ENCODE assay signal across 8 cellular contexts in the genomic region with DNA sequence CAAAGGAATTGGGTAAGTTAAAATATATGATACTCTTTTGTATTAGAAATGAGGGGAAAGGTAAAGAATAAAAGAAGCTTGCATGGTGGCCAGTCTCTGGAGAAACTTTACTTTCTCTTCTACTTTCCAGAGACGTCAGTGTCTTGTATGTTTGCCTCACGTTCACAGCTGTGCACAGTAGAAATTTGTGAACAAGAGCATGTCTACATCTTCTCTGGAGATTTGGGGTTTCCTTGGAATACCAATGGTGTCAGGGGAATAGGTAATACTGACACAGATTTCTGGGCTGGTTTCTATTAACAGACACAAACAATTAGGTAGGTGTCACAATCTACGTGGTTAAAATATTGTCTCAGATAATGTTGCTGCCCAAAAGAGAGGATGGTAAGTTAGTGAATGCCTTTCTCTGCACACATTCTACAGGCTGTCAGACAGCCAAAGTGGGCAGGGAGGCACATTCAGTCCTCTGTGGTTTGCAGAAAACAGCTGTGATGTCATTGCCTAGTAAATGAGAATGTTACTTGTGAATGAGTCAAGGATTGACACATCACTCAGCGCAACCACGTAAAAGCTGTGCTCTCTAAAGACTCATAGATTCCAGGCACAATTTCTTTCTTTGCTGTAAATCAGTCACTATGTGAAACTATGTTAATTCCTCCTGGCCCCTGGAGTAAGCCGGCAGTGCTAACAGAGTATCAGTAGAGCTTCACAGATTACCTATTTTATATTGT.
DNase-seq lines count a peak whose midpoint lies in the region; ATAC-seq, FAIRE-seq and TF ChIP-seq lines count a peak whose summit lies in the region.

No MANE protein-coding gene starts in this region.

- H3K4me3 ChIP-seq in OCI-LY1 (ENCODE audit: low read depth, low read length, poor library complexity, severe bottlenecking) (no peak overlapping the region), brain microvascular endothelial cell (ENCODE audit: low read depth, low read length) (no peak overlapping the region), pancreas (no peak overlapping the region), MM.1S (ENCODE audit: low read length) (no peak overlapping the region)

- H3F3A ChIP-seq in OCI-LY1 (ENCODE audit: insufficient read depth, low read length) (no peaks in the 10 kb centered on the region), MM.1S (ENCODE audit: insufficient read depth, low read length) (no peaks in the 10 kb centered on the region)

- H3K27me3 ChIP-seq in OCI-LY1 (ENCODE audit: insufficient read depth, low read length) (no peaks in the 10 kb centered on the region), brain microvascular endothelial cell (replicated peaks) (no peaks in the 10 kb centered on the region), pancreas (no peaks in the 10 kb centered on the region), MM.1S (replicated peaks; ENCODE audit: insufficient read depth, low read length) (no peaks in the 10 kb centered on the region; the same call in 1 of the 2 replicates)

- H3K4me1 ChIP-seq in OCI-LY1 (ENCODE audit: insufficient read depth, low read length, severe bottlenecking) (peaks cover 32% of the 10 kb centered on the region), pancreas (no peaks in the 10 kb centered on the region), MM.1S (ENCODE audit: low read length) (peaks cover 10% of the 10 kb centered on the region; the same call in 1 of the 2 replicates)

- H3K27ac ChIP-seq in OCI-LY1 (ENCODE audit: low read depth, low read length, poor library complexity, severe bottlenecking) = no peak overlapping the region
- no peak overlapping the region for H3K27ac ChIP-seq in brain microvascular endothelial cell
- no peak overlapping the region for H3K27ac ChIP-seq in pancreas
- no peak overlapping the region for H3K27ac ChIP-seq in MM.1S (ENCODE audit: low read length)

- in situ Hi-C loops in brain microvascular endothelial cell (cut with HindIII; ENCODE audit: low pct_ligation_motif_present, low sequenced_read_pairs) = no loop called here

- H3K79me2 ChIP-seq in OCI-LY1 (ENCODE audit: insufficient read depth, low read length) (no peaks in the 10 kb centered on the region), MM.1S (ENCODE audit: low read length) (no peaks in the 10 kb centered on the region)

- TF ChIP-seq CTCF in OCI-LY1 (IDR thresholded peaks at IDR 0.05; ENCODE audit: low read length) (no peak), brain microvascular endothelial cell (IDR thresholded peaks at IDR 0.05; ENCODE audit: low read depth, low read length, missing control alignments) (no peak), pancreas (IDR thresholded peaks at IDR 0.05) (no peak), MM.1S (IDR thresholded peaks at IDR 0.05; ENCODE audit: low read length) (no peak)

- H3K9me2 ChIP-seq in OCI-LY1 (ENCODE audit: low read depth, low read length) = no peaks in the 10 kb centered on the region
- H3K9me2 ChIP-seq in MM.1S (replicated peaks; ENCODE audit: insufficient read depth, low read length) = no peaks in the 10 kb centered on the region

- 49 to 60% methylated on average over 6 of the region's 6 CpGs for WGBS in pancreas, 2 donors

- intact Hi-C loops in pancreas (cut with DNase I) = no loop called here

- H4K20me1 ChIP-seq in OCI-LY1 (ENCODE audit: insufficient read depth, low read length) = no peaks in the 10 kb centered on the region
- no peaks in the 10 kb centered on the region for H4K20me1 ChIP-seq in MM.1S (ENCODE audit: insufficient read depth, low read length)

- DNase-seq in AG08396 (ENCODE audit: low spot score) (peak; percentile 19), brain microvascular endothelial cell (peak; percentile 76), pancreas (no peak), MM.1S (no peak), NCI-H2227 (lab: John Stamatoyannopoulos, UW; ENCODE audit: unreplicated experiment) (no peak)

- H3K36me3 ChIP-seq in OCI-LY1 (ENCODE audit: insufficient read depth, low read length) (no peaks in the 10 kb centered on the region), brain microvascular endothelial cell (replicated peaks) (no peaks in the 10 kb centered on the region), pancreas (no peaks in the 10 kb centered on the region), MM.1S (replicated peaks; ENCODE audit: insufficient read depth, low read length) (no peaks in the 10 kb centered on the region)

- peak in 3 of 4 donors; percentile 31 to 49 (median 44) for ATAC-seq in pancreas
- no peak for ATAC-seq in GM18861 (IDR thresholded peaks at IDR 0.05; ENCODE audit: unreplicated experiment)
- ATAC-seq in GM18909 (IDR thresholded peaks at IDR 0.05; ENCODE audit: poor library complexity, unreplicated experiment) = no peak

- FAIRE-seq in pancreas (lab: Jason Lieb, UNC) = no peak

- H3K4me2 ChIP-seq in OCI-LY1 (ENCODE audit: low read length) = peak overlapping the region; percentile 40; the same call in 1 of the 2 replicates
- H3K4me2 ChIP-seq in MM.1S (ENCODE audit: low read depth, low read length) = no peak overlapping the region

- H3K9me3 ChIP-seq in OCI-LY1 (ENCODE audit: low read length) (no peaks in the 10 kb centered on the region), pancreas (no peaks in the 10 kb centered on the region), MM.1S (replicated peaks; ENCODE audit: insufficient read depth, low read length) (no peaks in the 10 kb centered on the region)

- H2AFZ ChIP-seq in OCI-LY1 (ENCODE audit: low read length) (no peak overlapping the region), MM.1S (ENCODE audit: low read length) (no peak overlapping the region)

- H3K9ac ChIP-seq in OCI-LY1 (ENCODE audit: low read length) (no peak overlapping the region), MM.1S (ENCODE audit: low read length) (no peak overlapping the region)

Comparison
In these comparisons a context has a peak if more than half of its experiments do, and no peak if none do; other contexts are left out.
1. DNase-seq: peak in AG08396 (single experiment) and brain microvascular endothelial cell (single experiment); none in pancreas (0 of 6), MM.1S (single experiment) and NCI-H2227 (single experiment).
2. ATAC-seq: peak in pancreas (3 of 4); none in GM18861 (single experiment) and GM18909 (single experiment).